In the genomic region with DNA sequence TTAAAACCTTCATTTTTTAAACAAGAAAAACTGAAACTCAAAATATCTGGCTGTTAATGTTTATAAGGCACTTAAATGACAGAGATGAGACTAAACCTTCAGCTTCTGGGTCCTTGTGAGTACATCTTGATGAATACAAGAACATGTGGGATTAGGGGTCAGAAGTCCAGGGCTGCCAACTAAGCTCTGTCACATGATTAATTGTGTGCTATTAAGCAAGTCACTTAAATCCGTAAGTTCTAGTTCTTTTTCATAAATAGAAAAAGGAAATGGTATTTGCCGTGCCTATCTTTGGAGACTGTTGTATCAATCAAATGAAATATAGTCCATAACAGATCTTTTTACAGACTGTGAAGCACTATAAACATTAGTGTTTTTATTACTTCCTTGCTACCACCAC, we compare ENCODE assay signal across 22 cellular contexts. TPM values are rescaled to one million over a fixed set of nuclear protein-coding genes. Genes with fewer than 3 reads are reported as not detected.
DNase-seq lines count a peak whose midpoint lies in the region; ATAC-seq, FAIRE-seq and TF ChIP-seq lines count a peak whose summit lies in the region.
"Had no signal": no experiment of that assay in that cellular context is flagged by ENCODE, and none has a peak within 500 bp of the region (broad histone marks: within the 10 kb centered on the region; RNA-seq: fewer than 3 reads in every experiment).

No MANE protein-coding gene starts in this region.

- no peak overlapping the region for H3K27ac ChIP-seq in OCI-LY3 (ENCODE audit: low read length)
- H3K27ac ChIP-seq in endothelial cell of umbilical vein (ENCODE audit: insufficient read depth, low read depth, low read length), result no peak overlapping the region
- no peak overlapping the region for H3K27ac ChIP-seq in osteoblast (ENCODE audit: low read depth, low read length)
- no peak overlapping the region for H3K27ac ChIP-seq in transverse colon
- H3K27ac ChIP-seq in effector memory CD4-positive, alpha-beta T cell (ENCODE audit: insufficient read depth, low read length, poor library complexity, severe bottlenecking), result no peak overlapping the region
- H3K27ac ChIP-seq: lower lobe of right lung, pancreas, thyroid gland had no signal

- peak; percentile 8 for FAIRE-seq in endothelial cell of umbilical vein (lab: Jason Lieb, UNC)
- FAIRE-seq: bronchial epithelial cell, GM12892, pancreas had no signal

- peaks cover 7% of the 10 kb centered on the region for H3K27me3 ChIP-seq in OCI-LY3 (ENCODE audit: low read depth, low read length)
- no peaks in the 10 kb centered on the region for H3K27me3 ChIP-seq in endothelial cell of umbilical vein (ENCODE audit: control insufficient read depth in 2 of 2, insufficient read depth in 2 of 2, low read length in 2 of 2)
- H3K27me3 ChIP-seq in osteoblast (ENCODE audit: insufficient read depth, low read length), result no peaks in the 10 kb centered on the region
- H3K27me3 ChIP-seq in transverse colon, result no peaks in the 10 kb centered on the region
- no peaks in the 10 kb centered on the region for H3K27me3 ChIP-seq in effector memory CD4-positive, alpha-beta T cell (replicated peaks; ENCODE audit: control insufficient read depth, insufficient read depth, low read length, poor library complexity, severe bottlenecking)
- H3K27me3 ChIP-seq: pancreas, thyroid gland had no signal

- no peak for TF ChIP-seq CTCF in HFFc6 (IDR thresholded peaks at IDR 0.05)
- TF ChIP-seq CTCF in OCI-LY3 (IDR thresholded peaks at IDR 0.05; ENCODE audit: low read depth, low read length), result no peak
- no peak for TF ChIP-seq CTCF in endothelial cell of umbilical vein (IDR thresholded peaks at IDR 0.05; ENCODE audit: extremely low read depth in 1 of 2, insufficient read depth in 1 of 2, low read depth in 1 of 2, low read length in 2 of 2)
- TF ChIP-seq CTCF in osteoblast (IDR thresholded peaks at IDR 0.05; ENCODE audit: extremely low read depth, low read depth, low read length), result no peak
- no peak for TF ChIP-seq CTCF in transverse colon (IDR thresholded peaks at IDR 0.05)

- no peaks in the 10 kb centered on the region for H4K20me1 ChIP-seq in OCI-LY3 (ENCODE audit: insufficient read depth, low read length)
- no peaks in the 10 kb centered on the region for H4K20me1 ChIP-seq in endothelial cell of umbilical vein (replicated peaks; ENCODE audit: control insufficient read depth, extremely low read depth, insufficient read depth, low read length)
- no peaks in the 10 kb centered on the region for H4K20me1 ChIP-seq in osteoblast (ENCODE audit: insufficient read depth, low read length)

- 7 to 13% methylated on average over 2 of the region's 2 CpGs for WGBS in transverse colon (ENCODE audit: low coverage in 1 of 2), 2 donors

- TF ChIP-seq POLR2A in endothelial cell of umbilical vein (IDR thresholded peaks at IDR 0.05; ENCODE audit: low read depth, low read length) (no peak), transverse colon (IDR thresholded peaks at IDR 0.05) (no peak)

- H3K27me3 Mint-ChIP-seq in HFFc6 (ENCODE audit: insufficient read depth), result peaks cover 3% of the 10 kb centered on the region; the same call in 1 of the 2 replicates
- H3K27me3 Mint-ChIP-seq: effector memory CD8-positive, alpha-beta T cell had no signal

- POLR2A ChIA-PET in endothelial cell of umbilical vein (lab: Charles Lee), result interaction anchor here (0.6 kb wide), 1 partner anchor 1137 kb away, joined by 3 read pairs; no protein-coding TSS in a partner anchor

- H3K4me3 Mint-ChIP-seq in HFFc6, result peak overlapping the region; percentile 61
- H3K4me3 Mint-ChIP-seq: activated naive CD4-positive, alpha-beta T cell treated with anti-CD3 and anti-CD28 coated beads, Interleukin-2, amount 50 U/mL, for 24 hours; effector memory CD8-positive, alpha-beta T cell; naive B cell had no signal

- H2AFZ ChIP-seq in OCI-LY3 (ENCODE audit: low read depth, low read length) (no peak overlapping the region), endothelial cell of umbilical vein (ENCODE audit: low read depth, low read length) (no peak overlapping the region), osteoblast (ENCODE audit: low read length) (peak overlapping the region; percentile 71)

- peak; percentile 22 for DNase-seq in HFFc6
- peak; percentile 24 for DNase-seq in endothelial cell of umbilical vein (ENCODE audit: low read depth, low spot score)
- no peak for DNase-seq in osteoblast (ENCODE audit: insufficient read length, low spot score, missing footprints)
- DNase-seq in NCI-H774 (lab: John Stamatoyannopoulos, UW), result no peak
- DNase-seq in transverse colon, result no peak
- no peak for DNase-seq in effector memory CD4-positive, alpha-beta T cell
- DNase-seq: activated CD4-positive, alpha-beta T cell treated with anti-CD3 and anti-CD28 coated beads, Interleukin-2, amount 50 U/mL, for 48 hours; activated T-cell treated with anti-CD3 and anti-CD28 coated beads, Interleukin-2, amount 50 U/mL, for 1 hour; Calu3; effector memory CD8-positive, alpha-beta T cell; lower lobe of right lung; naive B cell; NCI-H1092 treated with DMSO at 0.1 percent for 48 hours; NCI-H2107; NCI-H526 treated with DMSO at 0.1 percent for 48 hours; pancreas; thyroid gland had no signal

- 0 out of 2 replicates have a peak overlapping the region, but pooled peaks have one; percentile 1 for H3K4me2 ChIP-seq in OCI-LY3 (ENCODE audit: low read length)
- no peak overlapping the region for H3K4me2 ChIP-seq in endothelial cell of umbilical vein (ENCODE audit: insufficient read depth, low read length)
- H3K4me2 ChIP-seq in osteoblast (ENCODE audit: insufficient read depth, low read length), result peak overlapping the region; percentile 51

- intact Hi-C loops in endothelial cell of umbilical vein (cut with micrococcal nuclease) (no loop called here), transverse colon (cut with DNase I; ENCODE audit: low total_unique reads) (no loop called here)

- H3K9me3 Mint-ChIP-seq in HFFc6, result no peaks in the 10 kb centered on the region
- H3K9me3 Mint-ChIP-seq: activated naive CD4-positive, alpha-beta T cell treated with anti-CD3 and anti-CD28 coated beads, Interleukin-2, amount 50 U/mL, for 24 hours; naive B cell had no signal

- H3K4me1 ChIP-seq in OCI-LY3 (ENCODE audit: low read length), result peaks cover 5% of the 10 kb centered on the region; the same call in 1 of the 2 replicates
- no peaks in the 10 kb centered on the region for H3K4me1 ChIP-seq in endothelial cell of umbilical vein (ENCODE audit: control insufficient read depth, extremely low read depth, insufficient read depth, low read length)
- peaks cover 3% of the 10 kb centered on the region for H3K4me1 ChIP-seq in osteoblast (ENCODE audit: insufficient read depth, low read length)
- no peaks in the 10 kb centered on the region for H3K4me1 ChIP-seq in transverse colon
- no peaks in the 10 kb centered on the region for H3K4me1 ChIP-seq in effector memory CD4-positive, alpha-beta T cell (ENCODE audit: control insufficient read depth, insufficient read depth, low read length, poor library complexity, severe bottlenecking)
- H3K4me1 ChIP-seq: lower lobe of right lung, pancreas, thyroid gland had no signal

- dilution Hi-C loops in endothelial cell of umbilical vein (cut with MboI; ENCODE audit: extremely low pct_ligation_motif_present, low sequenced_read_pairs), result no loop called here

- no peak for ATAC-seq in GM21619 (IDR thresholded peaks at IDR 0.05; ENCODE audit: unreplicated experiment)
- ATAC-seq: effector memory CD8-positive, alpha-beta T cell; lower lobe of right lung had no signal

- peaks cover 20% of the 10 kb centered on the region for H3K4me1 Mint-ChIP-seq in HFFc6 (ENCODE audit: low read depth)
- H3K4me1 Mint-ChIP-seq: activated naive CD4-positive, alpha-beta T cell treated with anti-CD3 and anti-CD28 coated beads, Interleukin-2, amount 50 U/mL, for 24 hours; naive B cell had no signal

- in situ Hi-C loops in transverse colon (cut with MboI; ENCODE audit: low pct_ligation_motif_present in 1 of 4, low pct_unique_long_range_greater_than_20kb in 1 of 4, low sequenced_read_pairs in 3 of 4), result loop anchor here in 3 of 4 donors (10.0 to 25.0 kb wide), 3 partner anchors 862 to 889 kb away; no protein-coding TSS in a partner anchor

- H3K79me2 ChIP-seq in OCI-LY3 (ENCODE audit: low read length) (no peaks in the 10 kb centered on the region), endothelial cell of umbilical vein (ENCODE audit: control insufficient read depth, insufficient read depth, low read length) (no peaks in the 10 kb centered on the region), osteoblast (ENCODE audit: insufficient read depth, low read length) (no peaks in the 10 kb centered on the region)

- H3K9me3 ChIP-seq in OCI-LY3 (ENCODE audit: insufficient read depth, low read length), result no peaks in the 10 kb centered on the region
- H3K9me3 ChIP-seq in endothelial cell of umbilical vein (replicated peaks; ENCODE audit: control insufficient read depth, insufficient read depth, low read length), result no peaks in the 10 kb centered on the region
- no peaks in the 10 kb centered on the region for H3K9me3 ChIP-seq in osteoblast (ENCODE audit: low read depth, low read length)
- no peaks in the 10 kb centered on the region for H3K9me3 ChIP-seq in transverse colon
- H3K9me3 ChIP-seq in effector memory CD4-positive, alpha-beta T cell (ENCODE audit: control insufficient read depth, low read length), result no peaks in the 10 kb centered on the region
- H3K9me3 ChIP-seq: lower lobe of right lung, pancreas, thyroid gland had no signal

- no peak overlapping the region for H3K27ac Mint-ChIP-seq in HFFc6
- H3K27ac Mint-ChIP-seq: activated naive CD4-positive, alpha-beta T cell treated with anti-CD3 and anti-CD28 coated beads, Interleukin-2, amount 50 U/mL, for 24 hours; effector memory CD8-positive, alpha-beta T cell; naive B cell had no signal

- no peaks in the 10 kb centered on the region for H3K9me1 ChIP-seq in endothelial cell of umbilical vein (replicated peaks; ENCODE audit: control insufficient read depth, extremely low read depth, insufficient read depth, low read length)

- no peak overlapping the region for H3K9ac ChIP-seq in OCI-LY3 (ENCODE audit: low read length)
- H3K9ac ChIP-seq in endothelial cell of umbilical vein (replicated peaks; ENCODE audit: extremely low read depth, insufficient read depth, low read length), result no peak overlapping the region

- H3K36me3 ChIP-seq in OCI-LY3 (replicated peaks; ENCODE audit: low read depth, low read length) (no peaks in the 10 kb centered on the region), endothelial cell of umbilical vein (ENCODE audit: control insufficient read depth in 2 of 2, extremely low read depth in 1 of 2, insufficient read depth in 2 of 2, low read length in 2 of 2) (no peaks in the 10 kb centered on the region), osteoblast (ENCODE audit: insufficient read depth, low read length) (no peaks in the 10 kb centered on the region), transverse colon (no peaks in the 10 kb centered on the region)
- H3K36me3 ChIP-seq in effector memory CD4-positive, alpha-beta T cell (ENCODE audit: control insufficient read depth, insufficient read depth, low read length), result no peaks in the 10 kb centered on the region
- H3K36me3 ChIP-seq: lower lobe of right lung, pancreas, thyroid gland had no signal

- TF ChIP-seq EP300 in transverse colon (IDR thresholded peaks at IDR 0.05; ENCODE audit: low read depth), result no peak

- CTCF ChIA-PET in endothelial cell of umbilical vein (lab: Charles Lee), result interaction anchor here (0.6 to 3.2 kb wide), 50 partner anchors 8 to 1310 kb away, joined by 3 to 103 read pairs (median 4); partner anchors contain the start of genes CENPF and KCTD3

- BruUV-seq in endothelial cell of umbilical vein (replicated peaks; lab: Mats Ljungman, UMichigan), result no TSS peak

- no peaks in the 10 kb centered on the region for H3K36me3 Mint-ChIP-seq in HFFc6 (ENCODE audit: low read depth)
- H3K36me3 Mint-ChIP-seq: activated naive CD4-positive, alpha-beta T cell treated with anti-CD3 and anti-CD28 coated beads, Interleukin-2, amount 50 U/mL, for 24 hours; naive B cell had no signal

- H3K4me3 ChIP-seq in OCI-LY3 (ENCODE audit: low read length), result no peak overlapping the region
- H3K4me3 ChIP-seq in endothelial cell of umbilical vein (replicated peaks in 1 of 3; ENCODE audit: insufficient read depth in 1 of 3, low read depth in 1 of 3, low read length in 3 of 3), result no peak overlapping the region
- H3K4me3 ChIP-seq in osteoblast (ENCODE audit: insufficient read depth, low read length), result peak overlapping the region; percentile 14
- H3K4me3 ChIP-seq in transverse colon, result no peak overlapping the region
- no peak overlapping the region for H3K4me3 ChIP-seq in effector memory CD4-positive, alpha-beta T cell (ENCODE audit: insufficient read depth, low read depth, low read length, poor library complexity, severe bottlenecking)
- H3K4me3 ChIP-seq: lower lobe of right lung, pancreas, thyroid gland had no signal

RNA-seq across cellular contexts. Expression of gene KCTD3, which starts 43.2 kb away (rescaled TPM):
- total RNA-seq in HFFc6 (2021; fragmentation: NEBNext Ultra II Directional; extraction: Animal tissue kit (Norgen Biotek cat#: 25700)), result 10 to 100 TPM; 27.0 to 33.4 (median 29.4) TPM
- total RNA-seq in endothelial cell of umbilical vein (28.3 and 31.1 TPM in 2 replicates), osteoblast (48.9 and 55.7 TPM in 2 replicates), transverse colon (10 to 100 TPM; 33.4 to 80.4 (median 59.1) TPM)
- polyA plus RNA-seq in endothelial cell of umbilical vein, result 19.1 and 20.0 TPM in 2 replicates
- 23.6 and 28.3 TPM in 2 replicates for polyA plus RNA-seq in endothelial cell of umbilical vein (2011; cell fraction: cytosol; rRNA removed)
- 66.1 and 69.2 TPM in 2 replicates for polyA plus RNA-seq in endothelial cell of umbilical vein (2011; cell fraction: nucleus; rRNA removed)
- polyA plus RNA-seq in endothelial cell of umbilical vein (2012), result 16.3 and 21.5 TPM in 2 replicates
- polyA minus RNA-seq in endothelial cell of umbilical vein, result 54.4 and 77.6 TPM in 2 replicates
- 51.9 TPM for polyA minus RNA-seq in endothelial cell of umbilical vein (2011; cell fraction: cytosol; rRNA and poly(A)+ RNA removed)
- 45.5 and 64.6 TPM in 2 replicates for polyA minus RNA-seq in endothelial cell of umbilical vein (2011; cell fraction: nucleus; rRNA and poly(A)+ RNA removed)

Comparison
In these comparisons a context has a peak if more than half of its experiments do, and no peak if none do; other contexts are left out.
1. DNase-seq: peak in HFFc6 (single experiment) and endothelial cell of umbilical vein (single experiment); none in osteoblast (single experiment), NCI-H774 (single experiment), transverse colon (single experiment) and effector memory CD4-positive, alpha-beta T cell (0 of 3).